In the genomic region with DNA sequence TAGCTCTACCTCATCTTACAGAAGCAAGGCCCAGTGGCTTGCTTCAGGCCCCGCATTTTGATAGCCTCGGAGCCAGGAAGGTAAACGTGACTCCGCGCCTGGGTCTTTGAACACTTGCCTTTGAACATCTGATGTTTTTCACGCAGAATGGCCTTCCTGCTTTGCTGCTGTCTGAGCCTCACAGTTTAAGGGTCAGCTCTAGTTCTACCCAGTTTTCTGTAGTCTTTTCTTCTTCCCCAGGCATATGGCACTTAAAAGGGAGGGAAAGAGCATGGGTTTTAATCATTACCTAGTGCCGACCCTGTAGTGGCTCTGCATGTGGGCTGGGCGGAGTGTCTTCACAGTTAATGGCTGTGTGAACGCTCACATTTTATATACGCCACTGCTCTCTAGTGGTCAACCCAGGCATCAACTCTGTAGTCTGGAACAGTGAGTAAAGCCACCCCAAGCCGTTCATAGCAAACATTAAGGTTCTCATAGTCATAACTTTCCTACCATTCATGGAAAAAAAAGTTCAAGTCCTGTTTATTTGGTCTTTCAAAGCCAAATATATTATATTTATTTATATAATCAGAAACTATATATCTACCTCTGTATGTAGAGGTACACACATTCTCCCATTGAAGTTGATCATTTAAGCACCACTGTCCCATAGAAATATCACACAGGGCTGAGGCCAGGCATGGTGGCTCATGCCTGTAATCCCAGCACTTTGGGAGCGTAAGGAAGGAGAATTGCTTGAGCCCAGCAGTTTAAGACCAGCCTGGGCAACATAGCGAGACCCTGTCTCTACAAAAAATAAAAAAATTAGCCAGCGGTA, we compare ENCODE assay signal across 8 cellular contexts.
DNase-seq lines count a peak whose midpoint lies in the region; ATAC-seq and FAIRE-seq lines count a peak whose summit lies in the region.

No MANE protein-coding gene starts in this region.

- H3K36me3 Mint-ChIP-seq in activated CD8-positive, alpha-beta memory T cell treated with anti-CD3 and anti-CD28 coated beads, Interleukin-2, amount 10 ng/mL, durations not matched to agents 7 days and 5 days: peaks cover 19% of the 10 kb centered on the region
- H3K36me3 Mint-ChIP-seq in naive B cell: peaks cover 8 to 11% of the 10 kb centered on the region in 2 donors

- ATAC-seq in GM21526 (IDR thresholded peaks at IDR 0.05; ENCODE audit: low FRiP score, unreplicated experiment): peak; percentile 86
- peak; percentile 100 for ATAC-seq in activated CD8-positive, alpha-beta memory T cell treated with anti-CD3 and anti-CD28 coated beads, Interleukin-2, amount 10 ng/mL, durations not matched to agents 7 days and 5 days
- peak; percentile 96 to 100 for ATAC-seq in naive B cell (ENCODE audit: low read depth in 2 of 2)

- peak; percentile 65 for FAIRE-seq in HTR-8/SVneo (lab: Jason Lieb, UNC)

- peak overlapping the region; percentile 35 for H3K27ac Mint-ChIP-seq in activated CD8-positive, alpha-beta memory T cell treated with anti-CD3 and anti-CD28 coated beads, Interleukin-2, amount 10 ng/mL, durations not matched to agents 7 days and 5 days
- H3K27ac Mint-ChIP-seq in naive B cell: peak overlapping the region in 1 of 6 donors; percentile 82

- no peak overlapping the region for H3K4me3 Mint-ChIP-seq in activated CD8-positive, alpha-beta memory T cell treated with anti-CD3 and anti-CD28 coated beads, Interleukin-2, amount 10 ng/mL, durations not matched to agents 7 days and 5 days
- H3K4me3 Mint-ChIP-seq in naive B cell: peak overlapping the region in 1 of 8 donors; percentile 15

- peaks cover 16% of the 10 kb centered on the region for H3K9me3 Mint-ChIP-seq in activated CD8-positive, alpha-beta memory T cell treated with anti-CD3 and anti-CD28 coated beads, Interleukin-2, amount 10 ng/mL, durations not matched to agents 7 days and 5 days (ENCODE audit: low read depth)
- peaks cover 0 to 31% (median 24%) of the 10 kb centered on the region in 7 donors for H3K9me3 Mint-ChIP-seq in naive B cell

- CTCF ChIA-PET in activated CD8-positive, alpha-beta memory T cell treated with anti-CD3 and anti-CD28 coated beads, Interleukin-2, amount 10 ng/mL, durations not matched to agents 7 days and 5 days (lab: Charles Lee): interaction anchor here (0.7 to 5.0 kb wide), 28 partner anchors 9 to 651 kb away, joined by 3 to 29 read pairs (median 4); no protein-coding TSS in a partner anchor

- peaks cover 5% of the 10 kb centered on the region for H3K4me1 Mint-ChIP-seq in activated CD8-positive, alpha-beta memory T cell treated with anti-CD3 and anti-CD28 coated beads, Interleukin-2, amount 10 ng/mL, durations not matched to agents 7 days and 5 days
- H3K4me1 Mint-ChIP-seq in naive B cell: peaks cover 3 to 5% (median 5%) of the 10 kb centered on the region in 3 donors

- peaks cover 8% of the 10 kb centered on the region for H3K27me3 Mint-ChIP-seq in activated CD8-positive, alpha-beta memory T cell treated with anti-CD3 and anti-CD28 coated beads, Interleukin-2, amount 10 ng/mL, durations not matched to agents 7 days and 5 days
- peaks cover 0 to 5% (median 0%) of the 10 kb centered on the region in 3 donors for H3K27me3 Mint-ChIP-seq in naive B cell

- peak; percentile 64 for DNase-seq in DMS53 treated with DMSO at 0.1 percent for 48 hours (lab: John Stamatoyannopoulos, UW; ENCODE audit: unreplicated experiment)
- DNase-seq in HTR-8/SVneo (ENCODE audit: insufficient read length, low spot score): peak; percentile 80
- DNase-seq in NOMO-1 treated with dmso at 0.1 percent for 144 hours (lab: John Stamatoyannopoulos, UW; ENCODE audit: unreplicated experiment): peak; percentile 46
- peak; percentile 85 for DNase-seq in activated CD8-positive, alpha-beta memory T cell treated with anti-CD3 and anti-CD28 coated beads, Interleukin-2, amount 10 ng/mL, durations not matched to agents 7 days and 5 days
- peak; percentile 50 for DNase-seq in epidermal melanocyte (ENCODE audit: insufficient read length, low spot score)
- DNase-seq in naive B cell: peak; percentile 65
- DNase-seq in stimulated activated naive CD4-positive, alpha-beta T cell treated with Interleukin-2 at 50 U/mL for 16 hours (lab: John Stamatoyannopoulos, UW): peak; percentile 49

Comparison
In these comparisons a context has a peak if more than half of its experiments do, and no peak if none do; other contexts are left out.
1. Peak in every context shown above with its lines: DNase-seq and ATAC-seq.